8 cellular contexts compared by ENCODE assay signal in the genomic region with DNA sequence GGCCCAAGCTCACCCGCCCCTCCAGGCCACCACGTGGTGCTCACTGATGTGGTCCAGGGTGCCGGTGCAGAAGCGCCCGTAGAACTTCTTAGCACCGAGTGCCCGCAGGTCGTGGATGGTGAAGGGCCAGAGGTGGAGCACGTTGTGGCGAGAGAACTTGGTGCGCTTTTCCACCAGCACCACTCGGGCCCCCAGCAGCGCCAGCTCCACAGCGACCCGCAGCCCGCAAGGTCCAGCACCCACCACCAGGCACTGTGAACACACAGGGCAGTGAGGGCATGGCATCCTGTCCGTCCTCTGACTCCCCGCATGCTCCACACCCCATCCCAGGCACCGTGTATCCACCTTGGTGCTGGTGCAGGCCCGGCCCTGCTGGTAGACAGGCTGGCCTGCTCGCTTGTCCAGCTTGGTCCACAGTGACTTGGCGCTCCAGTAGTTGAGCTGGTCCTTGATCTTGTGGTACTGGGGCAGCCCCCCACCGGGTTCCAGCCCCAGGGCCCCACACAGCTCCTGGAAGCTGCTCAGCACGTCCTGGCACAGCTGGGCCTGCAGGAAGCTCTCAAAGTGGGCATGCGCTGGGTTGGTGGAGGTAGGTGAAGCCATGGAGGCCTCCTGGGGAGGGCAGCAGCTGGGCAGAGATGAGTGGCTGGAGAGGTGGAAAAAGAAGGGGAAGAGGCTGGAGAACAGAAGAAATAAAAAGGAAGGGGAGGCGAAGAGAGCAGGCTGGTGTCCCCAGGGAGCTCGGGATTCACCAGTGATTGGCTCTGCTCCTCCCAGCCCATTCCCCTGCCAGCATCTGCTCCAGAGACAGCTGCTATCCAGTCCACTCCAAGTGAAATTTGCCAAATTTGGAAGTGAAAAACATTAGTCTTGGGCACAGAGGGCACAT. TPM values are rescaled to one million over a fixed set of nuclear protein-coding genes. Genes with fewer than 3 reads are reported as not detected.
DNase-seq lines count a peak whose midpoint lies in the region; ATAC-seq lines count a peak whose summit lies in the region.

No MANE protein-coding gene starts in this region.

- peaks cover 85% of the 10 kb centered on the region for H3K4me1 ChIP-seq in BLaER1
- H3K4me1 ChIP-seq in adipocyte (ENCODE audit: control insufficient read depth, insufficient read depth, low read length), result peaks cover 25% of the 10 kb centered on the region
- peaks cover 16% of the 10 kb centered on the region for H3K4me1 ChIP-seq in mesodermal cell (ENCODE audit: control insufficient read depth, insufficient read depth, low read length, poor library complexity, severe bottlenecking)

- H3K36me3 Mint-ChIP-seq in IgD-negative memory B cell, result peaks cover 5% of the 10 kb centered on the region

- no peaks in the 10 kb centered on the region for H3K27me3 Mint-ChIP-seq in IgD-negative memory B cell

- H4K20me1 ChIP-seq in BLaER1, result peaks cover 34% of the 10 kb centered on the region

- H3K4me3 ChIP-seq in BLaER1, result peak overlapping the region; percentile 85
- peak overlapping the region; percentile 87 for H3K4me3 ChIP-seq in adipocyte (ENCODE audit: low read length)
- H3K4me3 ChIP-seq in mesodermal cell (ENCODE audit: extremely low read depth, insufficient read depth, low read length, poor library complexity, severe bottlenecking), result peak overlapping the region; percentile 69

- H3K9me3 ChIP-seq in BLaER1 (no peaks in the 10 kb centered on the region), adipocyte (ENCODE audit: control insufficient read depth, low read length) (no peaks in the 10 kb centered on the region), mesodermal cell (ENCODE audit: control insufficient read depth, low read length) (no peaks in the 10 kb centered on the region)

- H3K4me1 Mint-ChIP-seq in IgD-negative memory B cell, result peaks cover 43 to 46% (median 46%) of the 10 kb centered on the region in 3 donors

- DNase-seq in adipocyte (ENCODE audit: low read depth) (no peak), kidney tubule cell (ENCODE audit: low spot score) (no peak), DMS114 treated with DMSO at 0.1 percent for 48 hours (lab: John Stamatoyannopoulos, UW; ENCODE audit: unreplicated experiment) (no peak), NCI-H748 (lab: John Stamatoyannopoulos, UW; ENCODE audit: unreplicated experiment) (no peak)

- H3K27ac ChIP-seq in BLaER1, result peak overlapping the region; percentile 100
- H3K27ac ChIP-seq in mesodermal cell (ENCODE audit: low read depth, low read length, severe bottlenecking), result no peak overlapping the region

- WGBS in mesodermal cell (ENCODE audit: insufficient coverage in 2 of 2), 2 experiments, result 90 to 96% methylated on average over 21 to 26 of the region's 27 CpGs

- no peaks in the 10 kb centered on the region for H3K27me3 ChIP-seq in BLaER1
- H3K27me3 ChIP-seq in adipocyte (replicated peaks; ENCODE audit: control insufficient read depth, insufficient read depth, low read length), result no peaks in the 10 kb centered on the region

- no peak for ATAC-seq in HG03045 (IDR thresholded peaks at IDR 0.05; ENCODE audit: unreplicated experiment)

- H3K4me2 ChIP-seq in BLaER1, result peak overlapping the region; percentile 96

- H3K27ac Mint-ChIP-seq in IgD-negative memory B cell, result peak overlapping the region; percentile 51 to 99 (median 97)

- no peaks in the 10 kb centered on the region for H3K9me3 Mint-ChIP-seq in IgD-negative memory B cell

- H3K9ac ChIP-seq in BLaER1 (peak overlapping the region; percentile 90), adipocyte (ENCODE audit: low read length) (peak overlapping the region; percentile 87)

- peaks cover 36% of the 10 kb centered on the region for H3K36me3 ChIP-seq in BLaER1
- peaks cover 10% of the 10 kb centered on the region for H3K36me3 ChIP-seq in adipocyte (ENCODE audit: control insufficient read depth, insufficient read depth, low read length, severe bottlenecking)
- H3K36me3 ChIP-seq in mesodermal cell (ENCODE audit: control insufficient read depth, insufficient read depth, low read length), result peaks cover 47% of the 10 kb centered on the region

- H3K4me3 Mint-ChIP-seq in IgD-negative memory B cell, result peak overlapping the region; percentile 92 to 97 (median 97)

RNA-seq across cellular contexts. Expression of a gene that starts 1.7 kb away (rescaled TPM):
- 23.9 TPM for polyA plus RNA-seq in IgD-negative memory B cell
- 77.3 TPM for polyA plus RNA-seq in mesodermal cell (2013, experiment 1 of 2)
- 65.5 TPM for polyA plus RNA-seq in mesodermal cell (2013, experiment 2 of 2)

RNA-seq across cellular contexts. Expression of a gene that starts 13.3 kb away (rescaled TPM):
- polyA plus RNA-seq in IgD-negative memory B cell, result 22.0 TPM
- 6.5 TPM for polyA plus RNA-seq in mesodermal cell (2013, experiment 1 of 2)
- polyA plus RNA-seq in mesodermal cell (2013, experiment 2 of 2), result 6.3 TPM

RNA-seq across cellular contexts. Expression of a gene that starts 13.4 kb away (rescaled TPM):
- polyA plus RNA-seq in IgD-negative memory B cell, result 1.1 TPM
- polyA plus RNA-seq in mesodermal cell (2013, experiment 1 of 2), result 2.0 TPM
- 2.8 TPM for polyA plus RNA-seq in mesodermal cell (2013, experiment 2 of 2)

RNA-seq across cellular contexts. Expression of a gene that starts 29.2 kb away (rescaled TPM):
- polyA plus RNA-seq in IgD-negative memory B cell, result 15.5 TPM
- polyA plus RNA-seq in mesodermal cell (2013, experiment 1 of 2), result 5.5 TPM
- polyA plus RNA-seq in mesodermal cell (2013, experiment 2 of 2), result 6.3 TPM
